ENCODE assay signal across 2 cellular contexts in the genomic region with DNA sequence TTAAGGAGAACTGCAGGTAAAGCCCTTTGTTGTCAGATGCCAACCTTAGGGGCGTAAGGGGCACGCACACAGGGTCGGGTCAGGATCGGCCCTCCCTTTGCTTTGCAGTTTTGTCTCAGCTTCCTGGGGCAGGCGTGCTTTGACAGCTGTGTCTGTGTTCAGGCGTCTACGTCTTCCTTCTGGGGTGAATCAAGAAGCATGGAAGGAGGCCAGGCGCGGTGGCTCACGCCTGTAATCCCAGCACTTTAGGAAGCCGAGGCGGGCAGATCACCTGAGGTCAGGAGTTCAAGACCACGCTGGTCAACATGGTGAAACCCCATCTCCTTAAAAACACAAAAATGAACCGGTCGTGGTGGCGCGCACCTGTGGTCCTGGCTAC.
TF ChIP-seq lines count a peak whose summit lies in the region.

No MANE protein-coding gene starts in this region.

TF ChIP-seq in SK-N-SH treated with all-trans-retinoic acid at 6 μM for 48 hours, 23 proteins besides CTCF, POLR2A, EP300 and RAD21 (continued from another document):
- TF ChIP-seq, protein P1, sequence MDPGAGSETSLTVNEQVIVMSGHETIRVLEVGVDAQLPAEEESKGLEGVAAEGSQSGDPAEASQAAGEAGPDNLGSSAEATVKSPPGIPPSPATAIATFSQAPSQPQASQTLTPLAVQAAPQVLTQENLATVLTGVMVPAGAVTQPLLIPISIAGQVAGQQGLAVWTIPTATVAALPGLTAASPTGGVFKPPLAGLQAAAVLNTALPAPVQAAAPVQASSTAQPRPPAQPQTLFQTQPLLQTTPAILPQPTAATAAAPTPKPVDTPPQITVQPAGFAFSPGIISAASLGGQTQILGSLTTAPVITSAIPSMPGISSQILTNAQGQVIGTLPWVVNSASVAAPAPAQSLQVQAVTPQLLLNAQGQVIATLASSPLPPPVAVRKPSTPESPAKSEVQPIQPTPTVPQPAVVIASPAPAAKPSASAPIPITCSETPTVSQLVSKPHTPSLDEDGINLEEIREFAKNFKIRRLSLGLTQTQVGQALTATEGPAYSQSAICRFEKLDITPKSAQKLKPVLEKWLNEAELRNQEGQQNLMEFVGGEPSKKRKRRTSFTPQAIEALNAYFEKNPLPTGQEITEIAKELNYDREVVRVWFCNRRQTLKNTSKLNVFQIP (CRISPR knock-in tag; IDR thresholded peaks at IDR 0.05; ENCODE audit: borderline replicate concordance, low read depth) = no peak
- TF ChIP-seq SNAI2 (CRISPR knock-in tag; IDR thresholded peaks at IDR 0.05) (no peak), TOX (CRISPR knock-in tag; IDR thresholded peaks at IDR 0.05; ENCODE audit: borderline replicate concordance) (no peak), OSR1 (CRISPR knock-in tag; IDR thresholded peaks at IDR 0.05) (no peak), ISL1 (CRISPR knock-in tag; IDR thresholded peaks at IDR 0.05) (no peak), TCF4 (CRISPR knock-in tag; IDR thresholded peaks at IDR 0.05; ENCODE audit: borderline replicate concordance) (no peak), ZNF565 (CRISPR knock-in tag; conservative IDR thresholded peaks at IDR 0.05; ENCODE audit: low read depth) (no peak), GLIS3 (CRISPR knock-in tag; IDR thresholded peaks at IDR 0.05) (no peak), ZNF70 (CRISPR knock-in tag; IDR thresholded peaks at IDR 0.05) (no peak), ARNTL (CRISPR knock-in tag; IDR thresholded peaks at IDR 0.05; ENCODE audit: borderline replicate concordance, low read depth) (no peak), PPARA (CRISPR knock-in tag; IDR thresholded peaks at IDR 0.05; ENCODE audit: borderline replicate concordance) (no peak), ZNF8 (CRISPR knock-in tag; IDR thresholded peaks at IDR 0.05) (no peak), ZFP3 (CRISPR knock-in tag; IDR thresholded peaks at IDR 0.05) (no peak), BACH2 (CRISPR knock-in tag; IDR thresholded peaks at IDR 0.05; ENCODE audit: borderline replicate concordance) (no peak)
- TF ChIP-seq, protein P2, sequence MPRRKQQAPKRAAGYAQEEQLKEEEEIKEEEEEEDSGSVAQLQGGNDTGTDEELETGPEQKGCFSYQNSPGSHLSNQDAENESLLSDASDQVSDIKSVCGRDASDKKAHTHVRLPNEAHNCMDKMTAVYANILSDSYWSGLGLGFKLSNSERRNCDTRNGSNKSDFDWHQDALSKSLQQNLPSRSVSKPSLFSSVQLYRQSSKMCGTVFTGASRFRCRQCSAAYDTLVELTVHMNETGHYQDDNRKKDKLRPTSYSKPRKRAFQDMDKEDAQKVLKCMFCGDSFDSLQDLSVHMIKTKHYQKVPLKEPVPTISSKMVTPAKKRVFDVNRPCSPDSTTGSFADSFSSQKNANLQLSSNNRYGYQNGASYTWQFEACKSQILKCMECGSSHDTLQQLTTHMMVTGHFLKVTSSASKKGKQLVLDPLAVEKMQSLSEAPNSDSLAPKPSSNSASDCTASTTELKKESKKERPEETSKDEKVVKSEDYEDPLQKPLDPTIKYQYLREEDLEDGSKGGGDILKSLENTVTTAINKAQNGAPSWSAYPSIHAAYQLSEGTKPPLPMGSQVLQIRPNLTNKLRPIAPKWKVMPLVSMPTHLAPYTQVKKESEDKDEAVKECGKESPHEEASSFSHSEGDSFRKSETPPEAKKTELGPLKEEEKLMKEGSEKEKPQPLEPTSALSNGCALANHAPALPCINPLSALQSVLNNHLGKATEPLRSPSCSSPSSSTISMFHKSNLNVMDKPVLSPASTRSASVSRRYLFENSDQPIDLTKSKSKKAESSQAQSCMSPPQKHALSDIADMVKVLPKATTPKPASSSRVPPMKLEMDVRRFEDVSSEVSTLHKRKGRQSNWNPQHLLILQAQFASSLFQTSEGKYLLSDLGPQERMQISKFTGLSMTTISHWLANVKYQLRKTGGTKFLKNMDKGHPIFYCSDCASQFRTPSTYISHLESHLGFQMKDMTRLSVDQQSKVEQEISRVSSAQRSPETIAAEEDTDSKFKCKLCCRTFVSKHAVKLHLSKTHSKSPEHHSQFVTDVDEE (CRISPR knock-in tag; IDR thresholded peaks at IDR 0.05) = no peak
- TF ChIP-seq, protein P3, sequence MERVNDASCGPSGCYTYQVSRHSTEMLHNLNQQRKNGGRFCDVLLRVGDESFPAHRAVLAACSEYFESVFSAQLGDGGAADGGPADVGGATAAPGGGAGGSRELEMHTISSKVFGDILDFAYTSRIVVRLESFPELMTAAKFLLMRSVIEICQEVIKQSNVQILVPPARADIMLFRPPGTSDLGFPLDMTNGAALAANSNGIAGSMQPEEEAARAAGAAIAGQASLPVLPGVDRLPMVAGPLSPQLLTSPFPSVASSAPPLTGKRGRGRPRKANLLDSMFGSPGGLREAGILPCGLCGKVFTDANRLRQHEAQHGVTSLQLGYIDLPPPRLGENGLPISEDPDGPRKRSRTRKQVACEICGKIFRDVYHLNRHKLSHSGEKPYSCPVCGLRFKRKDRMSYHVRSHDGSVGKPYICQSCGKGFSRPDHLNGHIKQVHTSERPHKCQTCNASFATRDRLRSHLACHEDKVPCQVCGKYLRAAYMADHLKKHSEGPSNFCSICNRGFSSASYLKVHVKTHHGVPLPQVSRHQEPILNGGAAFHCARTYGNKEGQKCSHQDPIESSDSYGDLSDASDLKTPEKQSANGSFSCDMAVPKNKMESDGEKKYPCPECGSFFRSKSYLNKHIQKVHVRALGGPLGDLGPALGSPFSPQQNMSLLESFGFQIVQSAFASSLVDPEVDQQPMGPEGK (CRISPR knock-in tag; IDR thresholded peaks at IDR 0.05; ENCODE audit: borderline replicate concordance) = no peak

TF ChIP-seq in WTC11, 78 proteins besides CTCF, POLR2A, EP300 and RAD21 (continued from another document):
- TF ChIP-seq, protein P4, sequence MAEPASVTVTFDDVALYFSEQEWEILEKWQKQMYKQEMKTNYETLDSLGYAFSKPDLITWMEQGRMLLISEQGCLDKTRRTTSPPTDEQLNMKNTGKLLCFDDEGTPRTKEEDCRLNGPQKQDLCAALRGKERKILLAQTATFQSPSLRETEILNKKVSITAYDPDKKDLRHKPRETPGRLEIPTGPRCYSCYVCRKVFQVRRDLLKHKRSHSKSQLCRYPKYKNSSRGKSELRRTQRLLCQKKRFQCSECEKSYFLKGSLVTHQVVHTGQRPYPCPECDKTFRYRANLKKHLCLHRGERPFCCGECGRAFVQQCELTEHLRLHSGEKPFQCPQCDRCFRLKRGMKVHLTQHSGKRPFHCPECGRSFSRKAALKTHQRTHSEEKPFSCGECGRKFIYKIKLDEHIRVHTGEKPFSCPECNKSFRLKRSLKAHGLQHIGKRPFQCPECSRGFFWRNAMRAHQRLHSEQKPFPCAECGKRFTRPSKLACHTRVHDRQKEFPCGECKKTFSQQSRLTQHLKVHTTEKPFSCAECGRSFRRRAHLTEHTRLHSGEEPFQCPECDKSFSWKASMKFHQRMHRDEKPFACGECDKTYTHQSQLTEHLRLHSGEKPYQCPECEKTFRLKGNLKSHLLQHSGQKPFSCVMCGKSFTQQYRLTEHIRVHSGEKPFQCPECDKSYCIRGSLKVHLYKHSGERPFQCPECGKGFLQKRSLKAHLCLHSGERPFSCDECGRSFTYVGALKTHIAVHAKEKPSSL (CRISPR knock-in tag; conservative IDR thresholded peaks at IDR 0.05) = no peak
- TF ChIP-seq, protein P5, sequence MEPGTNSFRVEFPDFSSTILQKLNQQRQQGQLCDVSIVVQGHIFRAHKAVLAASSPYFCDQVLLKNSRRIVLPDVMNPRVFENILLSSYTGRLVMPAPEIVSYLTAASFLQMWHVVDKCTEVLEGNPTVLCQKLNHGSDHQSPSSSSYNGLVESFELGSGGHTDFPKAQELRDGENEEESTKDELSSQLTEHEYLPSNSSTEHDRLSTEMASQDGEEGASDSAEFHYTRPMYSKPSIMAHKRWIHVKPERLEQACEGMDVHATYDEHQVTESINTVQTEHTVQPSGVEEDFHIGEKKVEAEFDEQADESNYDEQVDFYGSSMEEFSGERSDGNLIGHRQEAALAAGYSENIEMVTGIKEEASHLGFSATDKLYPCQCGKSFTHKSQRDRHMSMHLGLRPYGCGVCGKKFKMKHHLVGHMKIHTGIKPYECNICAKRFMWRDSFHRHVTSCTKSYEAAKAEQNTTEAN (CRISPR knock-in tag; IDR thresholded peaks at IDR 0.05) = no peak
